1 cellular context compared by ENCODE assay signal in the genomic region with DNA sequence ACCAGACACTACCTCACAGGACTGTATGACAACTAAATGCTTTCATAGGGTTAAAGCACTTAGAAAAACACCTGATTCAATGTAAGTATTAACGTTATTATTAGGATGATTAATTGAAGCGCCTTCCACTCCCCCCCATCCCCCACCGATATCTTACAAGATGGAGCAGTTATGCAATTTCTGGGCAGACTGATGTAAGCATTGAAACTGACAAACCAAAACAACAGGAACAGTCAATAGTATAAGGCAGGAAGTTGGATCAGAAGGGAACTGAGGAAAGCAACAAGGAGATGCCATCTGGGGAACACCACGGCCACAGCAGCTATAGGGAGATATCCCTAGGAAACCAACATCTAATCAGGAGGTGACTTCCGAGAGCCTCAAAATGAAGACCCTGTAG.
TF ChIP-seq lines count a peak whose summit lies in the region.

No MANE protein-coding gene starts in this region.

TF ChIP-seq in K562, 482 proteins besides CTCF, POLR2A, EP300 and RAD21 (continued from another document):
- TF ChIP-seq SMARCC2 (IDR thresholded peaks at IDR 0.05; ENCODE audit: low read depth) (no peak), ETV6 (IDR thresholded peaks at IDR 0.05; ENCODE audit: borderline replicate concordance in 1 of 2, low read depth in 2 of 2, low read length in 1 of 2) (no peak), ETV6 (CRISPR knock-in tag; IDR thresholded peaks at IDR 0.05; ENCODE audit: borderline replicate concordance) (no peak), ARID3B (CRISPR knock-in tag; IDR thresholded peaks at IDR 0.05; ENCODE audit: borderline replicate concordance) (no peak), TRIM24 (IDR thresholded peaks at IDR 0.05) (0 out of 4 replicates have a peak, but pooled peaks have one; percentile 24 to 42), NEUROD1 (IDR thresholded peaks at IDR 0.05; ENCODE audit: borderline replicate concordance, low read depth, low read length, partially characterized antibody) (no peak), CEBPB (tag; IDR thresholded peaks at IDR 0.05) (peak; percentile 70), TBP (optimal IDR thresholded peaks at IDR 0.05; ENCODE audit: low read depth, low read length) (no peak), HLTF (IDR thresholded peaks at IDR 0.05) (no peak), DACH1 (IDR thresholded peaks at IDR 0.05; ENCODE audit: partially characterized antibody) (peak; percentile 70)
TF ChIP-seq in K562: peak in this region for 4.
